ENCODE assay signal across 1 cellular context in the genomic region with DNA sequence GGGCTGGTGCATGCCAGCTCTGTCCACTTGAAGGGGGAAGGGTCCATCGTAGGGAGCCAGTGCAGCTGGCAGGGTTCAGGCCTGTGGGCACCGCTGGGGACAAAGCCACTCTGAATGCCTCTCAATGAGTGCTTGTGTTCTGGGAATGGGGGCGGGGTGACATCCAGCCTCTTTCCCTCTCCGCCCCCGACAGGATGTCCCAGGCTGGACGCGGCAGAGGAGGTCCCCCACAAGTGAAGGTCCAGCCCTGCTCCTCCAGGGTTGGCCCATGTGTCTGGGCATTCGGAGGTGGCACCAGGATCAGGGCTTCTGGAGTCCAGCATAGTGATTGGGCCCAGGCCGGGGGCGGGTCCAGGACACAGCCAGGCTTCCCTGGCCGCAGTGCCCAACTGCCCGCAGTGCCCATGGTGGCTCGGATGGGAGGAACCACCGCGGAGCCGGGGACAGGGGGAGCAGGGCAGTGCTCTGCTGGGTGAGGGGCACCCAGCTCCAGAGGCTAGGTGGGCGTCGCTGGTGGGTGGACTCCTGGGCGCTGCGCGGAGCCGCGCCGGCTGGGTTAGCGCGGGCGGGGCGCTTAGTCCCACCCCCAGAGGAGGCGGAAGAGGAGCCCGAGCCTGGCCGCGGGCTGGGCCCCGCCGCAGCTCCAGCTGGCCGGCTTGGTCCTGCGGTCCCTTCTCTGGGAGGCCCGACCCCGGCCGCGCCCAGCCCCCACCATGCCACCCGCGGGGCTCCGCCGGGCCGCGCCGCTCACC.
A peak's percentile ranks its signal among the peaks of the same experiment; 100 is the strongest.
TF ChIP-seq lines count a peak whose summit lies in the region.

A gene with protein sequence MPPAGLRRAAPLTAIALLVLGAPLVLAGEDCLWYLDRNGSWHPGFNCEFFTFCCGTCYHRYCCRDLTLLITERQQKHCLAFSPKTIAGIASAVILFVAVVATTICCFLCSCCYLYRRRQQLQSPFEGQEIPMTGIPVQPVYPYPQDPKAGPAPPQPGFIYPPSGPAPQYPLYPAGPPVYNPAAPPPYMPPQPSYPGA (plus strand): TSS at position 617 of the 752 bp plus-strand sequence. CDS start 97 bp downstream, at position 714.

TF ChIP-seq in HEK293, 187 proteins besides CTCF, POLR2A, EP300 and RAD21 (continued from another document):
- TF ChIP-seq, protein P1, sequence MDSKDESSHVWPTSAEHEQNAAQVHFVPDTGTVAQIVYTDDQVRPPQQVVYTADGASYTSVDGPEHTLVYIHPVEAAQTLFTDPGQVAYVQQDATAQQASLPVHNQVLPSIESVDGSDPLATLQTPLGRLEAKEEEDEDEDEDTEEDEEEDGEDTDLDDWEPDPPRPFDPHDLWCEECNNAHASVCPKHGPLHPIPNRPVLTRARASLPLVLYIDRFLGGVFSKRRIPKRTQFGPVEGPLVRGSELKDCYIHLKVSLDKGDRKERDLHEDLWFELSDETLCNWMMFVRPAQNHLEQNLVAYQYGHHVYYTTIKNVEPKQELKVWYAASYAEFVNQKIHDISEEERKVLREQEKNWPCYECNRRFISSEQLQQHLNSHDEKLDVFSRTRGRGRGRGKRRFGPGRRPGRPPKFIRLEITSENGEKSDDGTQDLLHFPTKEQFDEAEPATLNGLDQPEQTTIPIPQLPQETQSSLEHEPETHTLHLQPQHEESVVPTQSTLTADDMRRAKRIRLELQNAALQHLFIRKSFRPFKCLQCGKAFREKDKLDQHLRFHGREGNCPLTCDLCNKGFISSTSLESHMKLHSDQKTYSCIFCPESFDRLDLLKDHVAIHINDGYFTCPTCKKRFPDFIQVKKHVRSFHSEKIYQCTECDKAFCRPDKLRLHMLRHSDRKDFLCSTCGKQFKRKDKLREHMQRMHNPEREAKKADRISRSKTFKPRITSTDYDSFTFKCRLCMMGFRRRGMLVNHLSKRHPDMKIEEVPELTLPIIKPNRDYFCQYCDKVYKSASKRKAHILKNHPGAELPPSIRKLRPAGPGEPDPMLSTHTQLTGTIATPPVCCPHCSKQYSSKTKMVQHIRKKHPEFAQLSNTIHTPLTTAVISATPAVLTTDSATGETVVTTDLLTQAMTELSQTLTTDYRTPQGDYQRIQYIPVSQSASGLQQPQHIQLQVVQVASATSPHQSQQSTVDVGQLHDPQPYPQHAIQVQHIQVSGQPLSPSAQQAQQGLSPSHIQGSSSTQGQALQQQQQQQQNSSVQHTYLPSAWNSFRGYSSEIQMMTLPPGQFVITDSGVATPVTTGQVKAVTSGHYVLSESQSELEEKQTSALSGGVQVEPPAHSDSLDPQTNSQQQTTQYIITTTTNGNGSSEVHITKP (tag by site-specific recombination; IDR thresholded peaks at IDR 0.05): peak; percentile 78
- TF ChIP-seq YY1 (tag by site-specific recombination; IDR thresholded peaks at IDR 0.05) (no peak), ZBTB8A (tag by site-specific recombination; IDR thresholded peaks at IDR 0.05) (peak; percentile 34; the same call in 1 of the 2 replicates), ZNF544 (tag by site-specific recombination; IDR thresholded peaks at IDR 0.05) (no peak), ZNF571 (tag by site-specific recombination; IDR thresholded peaks at IDR 0.05) (no peak), ZNF791 (tag by site-specific recombination; IDR thresholded peaks at IDR 0.05) (0 out of 2 replicates have a peak, but pooled peaks have one; percentile 16)
- TF ChIP-seq, protein P2, sequence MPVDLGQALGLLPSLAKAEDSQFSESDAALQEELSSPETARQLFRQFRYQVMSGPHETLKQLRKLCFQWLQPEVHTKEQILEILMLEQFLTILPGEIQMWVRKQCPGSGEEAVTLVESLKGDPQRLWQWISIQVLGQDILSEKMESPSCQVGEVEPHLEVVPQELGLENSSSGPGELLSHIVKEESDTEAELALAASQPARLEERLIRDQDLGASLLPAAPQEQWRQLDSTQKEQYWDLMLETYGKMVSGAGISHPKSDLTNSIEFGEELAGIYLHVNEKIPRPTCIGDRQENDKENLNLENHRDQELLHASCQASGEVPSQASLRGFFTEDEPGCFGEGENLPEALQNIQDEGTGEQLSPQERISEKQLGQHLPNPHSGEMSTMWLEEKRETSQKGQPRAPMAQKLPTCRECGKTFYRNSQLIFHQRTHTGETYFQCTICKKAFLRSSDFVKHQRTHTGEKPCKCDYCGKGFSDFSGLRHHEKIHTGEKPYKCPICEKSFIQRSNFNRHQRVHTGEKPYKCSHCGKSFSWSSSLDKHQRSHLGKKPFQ (tag by site-specific recombination; IDR thresholded peaks at IDR 0.05): no peak
- TF ChIP-seq, protein P3, sequence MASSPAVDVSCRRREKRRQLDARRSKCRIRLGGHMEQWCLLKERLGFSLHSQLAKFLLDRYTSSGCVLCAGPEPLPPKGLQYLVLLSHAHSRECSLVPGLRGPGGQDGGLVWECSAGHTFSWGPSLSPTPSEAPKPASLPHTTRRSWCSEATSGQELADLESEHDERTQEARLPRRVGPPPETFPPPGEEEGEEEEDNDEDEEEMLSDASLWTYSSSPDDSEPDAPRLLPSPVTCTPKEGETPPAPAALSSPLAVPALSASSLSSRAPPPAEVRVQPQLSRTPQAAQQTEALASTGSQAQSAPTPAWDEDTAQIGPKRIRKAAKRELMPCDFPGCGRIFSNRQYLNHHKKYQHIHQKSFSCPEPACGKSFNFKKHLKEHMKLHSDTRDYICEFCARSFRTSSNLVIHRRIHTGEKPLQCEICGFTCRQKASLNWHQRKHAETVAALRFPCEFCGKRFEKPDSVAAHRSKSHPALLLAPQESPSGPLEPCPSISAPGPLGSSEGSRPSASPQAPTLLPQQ (tag by site-specific recombination; IDR thresholded peaks at IDR 0.05): peak; percentile 30; the same call in 1 of the 2 replicates
- TF ChIP-seq, protein P4, sequence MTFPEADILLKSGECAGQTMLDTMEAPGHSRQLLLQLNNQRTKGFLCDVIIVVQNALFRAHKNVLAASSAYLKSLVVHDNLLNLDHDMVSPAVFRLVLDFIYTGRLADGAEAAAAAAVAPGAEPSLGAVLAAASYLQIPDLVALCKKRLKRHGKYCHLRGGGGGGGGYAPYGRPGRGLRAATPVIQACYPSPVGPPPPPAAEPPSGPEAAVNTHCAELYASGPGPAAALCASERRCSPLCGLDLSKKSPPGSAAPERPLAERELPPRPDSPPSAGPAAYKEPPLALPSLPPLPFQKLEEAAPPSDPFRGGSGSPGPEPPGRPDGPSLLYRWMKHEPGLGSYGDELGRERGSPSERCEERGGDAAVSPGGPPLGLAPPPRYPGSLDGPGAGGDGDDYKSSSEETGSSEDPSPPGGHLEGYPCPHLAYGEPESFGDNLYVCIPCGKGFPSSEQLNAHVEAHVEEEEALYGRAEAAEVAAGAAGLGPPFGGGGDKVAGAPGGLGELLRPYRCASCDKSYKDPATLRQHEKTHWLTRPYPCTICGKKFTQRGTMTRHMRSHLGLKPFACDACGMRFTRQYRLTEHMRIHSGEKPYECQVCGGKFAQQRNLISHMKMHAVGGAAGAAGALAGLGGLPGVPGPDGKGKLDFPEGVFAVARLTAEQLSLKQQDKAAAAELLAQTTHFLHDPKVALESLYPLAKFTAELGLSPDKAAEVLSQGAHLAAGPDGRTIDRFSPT (tag by site-specific recombination; IDR thresholded peaks at IDR 0.05): peak; percentile 91
- TF ChIP-seq, protein P5, sequence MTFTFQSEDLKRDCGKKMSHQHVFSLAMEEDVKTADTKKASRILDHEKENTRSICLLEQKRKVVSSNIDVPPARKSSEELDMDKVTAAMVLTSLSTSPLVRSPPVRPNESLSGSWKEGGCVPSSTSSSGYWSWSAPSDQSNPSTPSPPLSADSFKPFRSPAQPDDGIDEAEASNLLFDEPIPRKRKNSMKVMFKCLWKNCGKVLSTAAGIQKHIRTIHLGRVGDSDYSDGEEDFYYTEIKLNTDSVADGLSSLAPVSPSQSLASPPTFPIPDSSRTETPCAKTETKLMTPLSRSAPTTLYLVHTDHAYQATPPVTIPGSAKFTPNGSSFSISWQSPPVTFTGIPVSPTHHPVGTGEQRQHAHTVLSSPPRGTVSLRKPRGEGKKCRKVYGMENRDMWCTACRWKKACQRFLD (tag by site-specific recombination; IDR thresholded peaks at IDR 0.05): no peak
- TF ChIP-seq, protein P6, sequence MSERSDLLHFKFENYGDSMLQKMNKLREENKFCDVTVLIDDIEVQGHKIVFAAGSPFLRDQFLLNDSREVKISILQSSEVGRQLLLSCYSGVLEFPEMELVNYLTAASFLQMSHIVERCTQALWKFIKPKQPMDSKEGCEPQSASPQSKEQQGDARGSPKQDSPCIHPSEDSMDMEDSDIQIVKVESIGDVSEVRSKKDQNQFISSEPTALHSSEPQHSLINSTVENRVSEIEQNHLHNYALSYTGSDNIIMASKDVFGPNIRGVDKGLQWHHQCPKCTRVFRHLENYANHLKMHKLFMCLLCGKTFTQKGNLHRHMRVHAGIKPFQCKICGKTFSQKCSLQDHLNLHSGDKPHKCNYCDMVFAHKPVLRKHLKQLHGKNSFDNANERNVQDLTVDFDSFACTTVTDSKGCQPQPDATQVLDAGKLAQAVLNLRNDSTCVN (tag by site-specific recombination; optimal IDR thresholded peaks at IDR 0.05): peak; percentile 46
